ENCODE assay signal across 18 cellular contexts in the genomic region with DNA sequence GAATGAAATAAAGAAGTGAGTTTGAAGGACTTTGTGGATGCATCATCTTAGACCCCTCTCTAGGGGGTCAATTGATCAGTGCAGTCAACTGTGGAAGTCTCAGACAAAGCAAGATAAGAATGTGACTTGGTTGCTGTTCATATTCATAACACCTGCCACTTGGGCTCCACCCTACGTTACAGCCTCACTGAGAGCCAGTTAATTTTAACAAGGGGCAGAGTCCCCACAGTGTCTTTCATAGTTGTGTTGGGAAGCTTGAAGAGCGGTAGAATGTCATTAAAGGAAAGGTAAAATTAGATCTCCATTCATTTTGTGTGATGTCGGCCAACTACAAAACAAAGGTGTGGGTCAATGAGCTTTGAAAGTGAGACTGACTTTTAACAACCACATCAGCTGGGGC.
A peak's percentile ranks its signal among the peaks of the same experiment; 100 is the strongest.
DNase-seq lines count a peak whose midpoint lies in the region; ATAC-seq, FAIRE-seq and TF ChIP-seq lines count a peak whose summit lies in the region.
"Had no signal": no experiment of that assay in that cellular context is flagged by ENCODE, and none has a peak within 500 bp of the region (broad histone marks: within the 10 kb centered on the region; RNA-seq: fewer than 3 reads in every experiment).

No MANE protein-coding gene starts in this region.

- H3K4me3 ChIP-seq in colonic mucosa (no peak overlapping the region), small intestine (ENCODE audit: low read depth in 1 of 2, low read length in 2 of 2) (no peak overlapping the region), uterus (no peak overlapping the region)
- H3K4me3 ChIP-seq: BLaER1 treated with 17β-estradiol and CSF1 and Interleukin-3, amounts not matched to agents 10 nM and 100 nM; GM12878 had no signal

- no peak for ATAC-seq in HG02678 (IDR thresholded peaks at IDR 0.05; ENCODE audit: unreplicated experiment)
- ATAC-seq: CD8-positive, alpha-beta T cell; GM12878 had no signal

- H3K27me3 ChIP-seq in colonic mucosa = no peaks in the 10 kb centered on the region
- peaks cover 0 to 2% of the 10 kb centered on the region in 2 donors for H3K27me3 ChIP-seq in small intestine (ENCODE audit: control insufficient read depth in 2 of 2, insufficient read depth in 2 of 2, low read length in 2 of 2)
- H3K27me3 ChIP-seq in uterus = no peaks in the 10 kb centered on the region
- H3K27me3 ChIP-seq: BLaER1 treated with 17β-estradiol and CSF1 and Interleukin-3, amounts not matched to agents 10 nM and 100 nM had no signal

- no peaks in the 10 kb centered on the region for H3K4me1 ChIP-seq in colonic mucosa
- no peaks in the 10 kb centered on the region for H3K4me1 ChIP-seq in small intestine (ENCODE audit: control insufficient read depth in 2 of 2, insufficient read depth in 1 of 2, low read depth in 1 of 2, low read length in 1 of 2)
- H3K4me1 ChIP-seq in uterus = peaks cover 0 to under 1% of the 10 kb centered on the region in 2 donors
- H3K4me1 ChIP-seq: Caco-2 had no signal

- TF ChIP-seq CTCF in colonic mucosa (IDR thresholded peaks at IDR 0.05) = no peak
- TF ChIP-seq CTCF in uterus (IDR thresholded peaks at IDR 0.05) = no peak

- H3K9ac ChIP-seq in colonic mucosa (ENCODE audit: low read depth in 2 of 2, low read length in 2 of 2) = no peak overlapping the region
- H3K9ac ChIP-seq: BLaER1 treated with 17β-estradiol and CSF1 and Interleukin-3, amounts not matched to agents 10 nM and 100 nM had no signal

- no peak overlapping the region for H3K27ac ChIP-seq in colonic mucosa
- no peak overlapping the region for H3K27ac ChIP-seq in small intestine (ENCODE audit: low read depth in 1 of 2, low read length in 1 of 2)
- H3K27ac ChIP-seq in uterus = no peak overlapping the region
- H3K27ac ChIP-seq: BLaER1 treated with 17β-estradiol and CSF1 and Interleukin-3, amounts not matched to agents 10 nM and 100 nM; HL-60 had no signal

- DNase-seq in NCI-H748 (lab: John Stamatoyannopoulos, UW; ENCODE audit: unreplicated experiment) (peak; percentile 41), NCI-H748 treated with DMSO at 0.1 percent for 48 hours (lab: John Stamatoyannopoulos, UW) (no peak), colonic mucosa (peak; percentile 62), small intestine (peak; percentile 4), uterus (no peak), DMS79 treated with DMSO at 0.1 percent for 48 hours (lab: John Stamatoyannopoulos, UW) (no peak)
- DNase-seq: 8988T; Caco-2; CD8-positive, alpha-beta T cell; DMS153; DMS79; GF-D8; H9 had no signal

- intact Hi-C loops in colonic mucosa (cut with DNase I) = no loop called here
- intact Hi-C loops in uterus (cut with DNase I; ENCODE audit: low total_unique reads) = no loop called here

- FAIRE-seq in small intestine (lab: Jason Lieb, UNC) = no peak
- FAIRE-seq: GM12878, H1 had no signal

- WGBS in small intestine, 3 donors = 20 to 67% (median 32%) methylated on average over 3 of the region's 3 CpGs

- TF ChIP-seq POLR2A in uterus (IDR thresholded peaks at IDR 0.05) = no peak

- H3K9me3 ChIP-seq in colonic mucosa (no peaks in the 10 kb centered on the region), small intestine (ENCODE audit: control insufficient read depth, low read depth) (no peaks in the 10 kb centered on the region), uterus (no peaks in the 10 kb centered on the region)

- H3K36me3 ChIP-seq in colonic mucosa (no peaks in the 10 kb centered on the region), small intestine (ENCODE audit: control insufficient read depth in 2 of 2, insufficient read depth in 2 of 2, low read length in 2 of 2) (no peaks in the 10 kb centered on the region), uterus (no peaks in the 10 kb centered on the region)

Comparison
In these comparisons a context has a peak if more than half of its experiments do, and no peak if none do; other contexts are left out.
1. DNase-seq: peak in NCI-H748 (single experiment), colonic mucosa (single experiment) and small intestine (single experiment); none in NCI-H748 treated with DMSO at 0.1 percent for 48 hours (single experiment), uterus (0 of 2) and DMS79 treated with DMSO at 0.1 percent for 48 hours (single experiment).